1 cellular context compared by ENCODE assay signal in genomic region chr1:38029081-38029681, GRCh38.
TF ChIP-seq lines count a peak whose summit lies in the region.

No MANE protein-coding gene starts in this region.

TF ChIP-seq in K562, 482 proteins besides CTCF, POLR2A, EP300 and RAD21:
- peak; percentile 55 for TF ChIP-seq ATF3 (IDR thresholded peaks at IDR 0.05)
- no peak for TF ChIP-seq ATF3 (CRISPR knock-in tag; conservative IDR thresholded peaks at IDR 0.05)
- TF ChIP-seq NR2C2 (CRISPR knock-in tag; IDR thresholded peaks at IDR 0.05) = no peak
- no peak for TF ChIP-seq NR2C2 (tag; IDR thresholded peaks at IDR 0.05)
- TF ChIP-seq ZNF384 (IDR thresholded peaks at IDR 0.05; ENCODE audit: low read depth, low read length) = no peak
- 0 out of 2 replicates have a peak, but pooled peaks have one; percentile 6 for TF ChIP-seq STAG1 (CRISPR knock-in tag; IDR thresholded peaks at IDR 0.05; ENCODE audit: borderline replicate concordance)
- TF ChIP-seq NCOA1 (IDR thresholded peaks at IDR 0.05; ENCODE audit: low read depth) = no peak
- no peak for TF ChIP-seq GATAD2A (IDR thresholded peaks at IDR 0.05)
- no peak for TF ChIP-seq ZFP30 (CRISPR knock-in tag; IDR thresholded peaks at IDR 0.05; ENCODE audit: borderline replicate concordance)
- no peak for TF ChIP-seq FOXP1 (CRISPR knock-in tag; IDR thresholded peaks at IDR 0.05)
- TF ChIP-seq ZNF785 (CRISPR knock-in tag; IDR thresholded peaks at IDR 0.05) = no peak
- peak; percentile 39; the same call in 1 of the 2 replicates for TF ChIP-seq RBFOX2 (IDR thresholded peaks at IDR 0.05; ENCODE audit: low read depth, low read length)
- TF ChIP-seq ZBTB7A (IDR thresholded peaks at IDR 0.05; ENCODE audit: borderline replicate concordance, control insufficient read depth, low read depth, low read length) = 0 out of 2 replicates have a peak, but pooled peaks have one; percentile 7
- TF ChIP-seq POLR2G (IDR thresholded peaks at IDR 0.05; ENCODE audit: low read depth, low read length) = peak; percentile 74
- peak; percentile 100 for TF ChIP-seq ZBTB33 (CRISPR knock-in tag; IDR thresholded peaks at IDR 0.05)
